Comparison of ENCODE assay signal across 1 cellular context in genomic region chr2:237517163-237517562, GRCh38.
TF ChIP-seq lines count a peak whose summit lies in the region.

No MANE protein-coding gene starts in this region.

TF ChIP-seq in HepG2, 621 proteins besides CTCF, POLR2A, EP300 and RAD21:
- TF ChIP-seq FOXK2 (IDR thresholded peaks at IDR 0.05) (0 out of 2 replicates have a peak, but pooled peaks have one; percentile 6), KLF13 (CRISPR knock-in tag; IDR thresholded peaks at IDR 0.05) (no peak), LCORL (IDR thresholded peaks at IDR 0.05) (peak; percentile 4; the same call in 1 of the 2 replicates), LCORL (CRISPR knock-in tag; IDR thresholded peaks at IDR 0.05) (no peak), CAMTA2 (CRISPR knock-in tag; IDR thresholded peaks at IDR 0.05; ENCODE audit: borderline replicate concordance) (no peak), PAX8 (CRISPR knock-in tag; IDR thresholded peaks at IDR 0.05; ENCODE audit: borderline replicate concordance) (no peak)
- TF ChIP-seq, protein P1, sequence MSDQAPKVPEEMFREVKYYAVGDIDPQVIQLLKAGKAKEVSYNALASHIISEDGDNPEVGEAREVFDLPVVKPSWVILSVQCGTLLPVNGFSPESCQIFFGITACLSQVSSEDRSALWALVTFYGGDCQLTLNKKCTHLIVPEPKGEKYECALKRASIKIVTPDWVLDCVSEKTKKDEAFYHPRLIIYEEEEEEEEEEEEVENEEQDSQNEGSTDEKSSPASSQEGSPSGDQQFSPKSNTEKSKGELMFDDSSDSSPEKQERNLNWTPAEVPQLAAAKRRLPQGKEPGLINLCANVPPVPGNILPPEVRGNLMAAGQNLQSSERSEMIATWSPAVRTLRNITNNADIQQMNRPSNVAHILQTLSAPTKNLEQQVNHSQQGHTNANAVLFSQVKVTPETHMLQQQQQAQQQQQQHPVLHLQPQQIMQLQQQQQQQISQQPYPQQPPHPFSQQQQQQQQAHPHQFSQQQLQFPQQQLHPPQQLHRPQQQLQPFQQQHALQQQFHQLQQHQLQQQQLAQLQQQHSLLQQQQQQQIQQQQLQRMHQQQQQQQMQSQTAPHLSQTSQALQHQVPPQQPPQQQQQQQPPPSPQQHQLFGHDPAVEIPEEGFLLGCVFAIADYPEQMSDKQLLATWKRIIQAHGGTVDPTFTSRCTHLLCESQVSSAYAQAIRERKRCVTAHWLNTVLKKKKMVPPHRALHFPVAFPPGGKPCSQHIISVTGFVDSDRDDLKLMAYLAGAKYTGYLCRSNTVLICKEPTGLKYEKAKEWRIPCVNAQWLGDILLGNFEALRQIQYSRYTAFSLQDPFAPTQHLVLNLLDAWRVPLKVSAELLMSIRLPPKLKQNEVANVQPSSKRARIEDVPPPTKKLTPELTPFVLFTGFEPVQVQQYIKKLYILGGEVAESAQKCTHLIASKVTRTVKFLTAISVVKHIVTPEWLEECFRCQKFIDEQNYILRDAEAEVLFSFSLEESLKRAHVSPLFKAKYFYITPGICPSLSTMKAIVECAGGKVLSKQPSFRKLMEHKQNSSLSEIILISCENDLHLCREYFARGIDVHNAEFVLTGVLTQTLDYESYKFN (CRISPR knock-in tag; conservative IDR thresholded peaks at IDR 0.05): no peak
